Comparison of ENCODE assay signal across 1 cellular context in the genomic region with DNA sequence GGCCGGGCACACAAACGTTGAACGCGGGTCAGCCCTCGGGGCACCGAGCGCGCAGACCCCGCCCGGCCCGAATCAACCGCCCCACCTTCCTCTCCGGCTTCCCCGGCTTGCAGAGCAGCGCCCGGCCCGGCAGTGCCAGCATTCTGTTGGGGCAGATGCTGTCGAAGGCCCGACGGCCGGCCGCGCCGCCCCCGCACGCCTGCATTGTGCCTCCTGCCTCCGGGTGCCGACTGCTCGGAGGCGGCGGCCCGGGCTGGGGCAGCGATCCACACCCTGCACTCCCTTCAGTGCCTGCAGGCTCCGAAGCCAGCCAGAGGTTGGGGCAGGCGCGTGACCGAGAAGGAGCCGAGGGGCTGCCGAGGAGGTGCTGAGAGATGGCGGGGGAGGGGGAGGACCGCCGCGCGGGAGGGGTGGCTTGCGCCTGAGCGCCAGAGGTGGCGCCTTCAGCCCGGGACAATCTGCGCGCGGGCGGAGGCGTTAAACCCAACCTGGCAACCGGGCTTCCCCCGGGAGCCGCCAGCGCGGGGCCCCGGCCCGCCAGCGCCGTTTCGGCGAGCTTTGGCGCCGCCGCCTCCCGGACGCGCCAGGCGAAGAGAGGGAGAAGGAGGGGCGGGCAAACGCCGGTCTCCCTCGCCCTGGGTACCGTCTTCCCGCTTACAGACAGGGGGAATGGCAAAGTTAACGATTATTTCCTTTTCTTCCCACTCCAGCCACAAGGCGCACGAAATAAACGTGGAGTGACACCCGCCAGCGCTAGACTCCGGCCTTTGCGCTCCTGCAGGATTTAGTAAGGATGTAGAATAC.
A peak's percentile ranks its signal among the peaks of the same experiment; 100 is the strongest.
TF ChIP-seq lines count a peak whose summit lies in the region.

A gene (minus strand): TSS at position 382 of the 804 bp plus-strand sequence. CDS start 177 bp downstream, at position 205.

TF ChIP-seq in K562, 482 proteins besides CTCF, POLR2A, EP300 and RAD21 (continued from another document):
- TF ChIP-seq, protein P1, sequence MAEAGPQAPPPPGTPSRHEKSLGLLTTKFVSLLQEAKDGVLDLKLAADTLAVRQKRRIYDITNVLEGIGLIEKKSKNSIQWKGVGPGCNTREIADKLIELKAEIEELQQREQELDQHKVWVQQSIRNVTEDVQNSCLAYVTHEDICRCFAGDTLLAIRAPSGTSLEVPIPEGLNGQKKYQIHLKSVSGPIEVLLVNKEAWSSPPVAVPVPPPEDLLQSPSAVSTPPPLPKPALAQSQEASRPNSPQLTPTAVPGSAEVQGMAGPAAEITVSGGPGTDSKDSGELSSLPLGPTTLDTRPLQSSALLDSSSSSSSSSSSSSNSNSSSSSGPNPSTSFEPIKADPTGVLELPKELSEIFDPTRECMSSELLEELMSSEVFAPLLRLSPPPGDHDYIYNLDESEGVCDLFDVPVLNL (CRISPR knock-in tag; IDR thresholded peaks at IDR 0.05; ENCODE audit: low read depth) = no peak
- TF ChIP-seq, protein P2, sequence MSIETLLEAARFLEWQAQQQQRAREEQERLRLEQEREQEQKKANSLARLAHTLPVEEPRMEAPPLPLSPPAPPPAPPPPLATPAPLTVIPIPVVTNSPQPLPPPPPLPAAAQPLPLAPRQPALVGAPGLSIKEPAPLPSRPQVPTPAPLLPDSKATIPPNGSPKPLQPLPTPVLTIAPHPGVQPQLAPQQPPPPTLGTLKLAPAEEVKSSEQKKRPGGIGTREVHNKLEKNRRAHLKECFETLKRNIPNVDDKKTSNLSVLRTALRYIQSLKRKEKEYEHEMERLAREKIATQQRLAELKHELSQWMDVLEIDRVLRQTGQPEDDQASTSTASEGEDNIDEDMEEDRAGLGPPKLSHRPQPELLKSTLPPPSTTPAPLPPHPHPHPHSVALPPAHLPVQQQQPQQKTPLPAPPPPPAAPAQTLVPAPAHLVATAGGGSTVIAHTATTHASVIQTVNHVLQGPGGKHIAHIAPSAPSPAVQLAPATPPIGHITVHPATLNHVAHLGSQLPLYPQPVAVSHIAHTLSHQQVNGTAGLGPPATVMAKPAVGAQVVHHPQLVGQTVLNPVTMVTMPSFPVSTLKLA (conservative IDR thresholded peaks at IDR 0.05) = peak in 1 of 2 experiments; percentile 49; a peak in 3 of 4 replicates
- peak; percentile 79 for TF ChIP-seq CXXC5 (CRISPR knock-in tag; IDR thresholded peaks at IDR 0.05)
- no peak for TF ChIP-seq HDAC2 (IDR thresholded peaks at IDR 0.05)
- TF ChIP-seq, protein P3, sequence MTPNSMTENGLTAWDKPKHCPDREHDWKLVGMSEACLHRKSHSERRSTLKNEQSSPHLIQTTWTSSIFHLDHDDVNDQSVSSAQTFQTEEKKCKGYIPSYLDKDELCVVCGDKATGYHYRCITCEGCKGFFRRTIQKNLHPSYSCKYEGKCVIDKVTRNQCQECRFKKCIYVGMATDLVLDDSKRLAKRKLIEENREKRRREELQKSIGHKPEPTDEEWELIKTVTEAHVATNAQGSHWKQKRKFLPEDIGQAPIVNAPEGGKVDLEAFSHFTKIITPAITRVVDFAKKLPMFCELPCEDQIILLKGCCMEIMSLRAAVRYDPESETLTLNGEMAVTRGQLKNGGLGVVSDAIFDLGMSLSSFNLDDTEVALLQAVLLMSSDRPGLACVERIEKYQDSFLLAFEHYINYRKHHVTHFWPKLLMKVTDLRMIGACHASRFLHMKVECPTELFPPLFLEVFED (CRISPR knock-in tag; conservative IDR thresholded peaks at IDR 0.05) = no peak
- no peak for TF ChIP-seq ZNF830 (CRISPR knock-in tag; IDR thresholded peaks at IDR 0.05)
